Comparison of ENCODE assay signal across 23 cellular contexts in the genomic region with DNA sequence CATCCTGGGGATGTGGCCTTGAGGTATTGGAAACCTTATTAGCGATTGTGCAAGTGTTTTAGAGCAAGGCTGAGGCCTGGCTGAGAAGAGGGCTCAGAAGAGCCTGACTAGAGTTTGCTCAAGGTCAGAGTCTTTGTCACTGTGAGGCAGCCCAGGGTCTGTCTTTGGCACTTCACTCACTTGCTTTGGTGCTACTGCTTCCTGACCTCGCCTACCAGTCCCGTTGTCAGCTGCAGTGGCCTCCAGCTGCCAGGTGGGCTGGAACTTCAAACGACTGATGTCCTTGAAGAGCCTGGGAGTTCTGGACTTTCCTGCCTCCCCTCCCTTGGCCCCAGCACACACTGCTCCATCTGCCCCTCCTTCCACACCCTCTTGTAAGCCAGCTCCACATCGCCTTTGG.
A peak's percentile ranks its signal among the peaks of the same experiment; 100 is the strongest.
DNase-seq lines count a peak whose midpoint lies in the region; ATAC-seq, FAIRE-seq and TF ChIP-seq lines count a peak whose summit lies in the region.
"Had no signal": no experiment of that assay in that cellular context is flagged by ENCODE, and none has a peak within 500 bp of the region (broad histone marks: within the 10 kb centered on the region; RNA-seq: fewer than 3 reads in every experiment).

No MANE protein-coding gene starts in this region.

- POLR2A ChIA-PET in activated CD8-positive, alpha-beta T cell treated with anti-CD3 and anti-CD28 coated beads for 36 hours (lab: Charles Lee) = no interaction called here
- POLR2A ChIA-PET in activated CD8-positive, alpha-beta T cell treated with anti-CD3 and anti-CD28 coated beads, Interleukin-2, amount 10 ng/mL, durations not matched to agents 7 days and 5 days (lab: Charles Lee) = no interaction called here
- POLR2A ChIA-PET in H1 (lab: Charles Lee; ENCODE audit: partially characterized antibody) = interaction anchor here (0.8 kb wide), 1 partner anchor 15 kb away, joined by 4 read pairs; no protein-coding TSS in a partner anchor

- no peaks in the 10 kb centered on the region for H3K79me1 ChIP-seq in H1 (ENCODE audit: low read depth, low read length)

- FAIRE-seq in H1 (lab: Jason Lieb, UNC) = no peak
- FAIRE-seq: small intestine had no signal

- peak overlapping the region; percentile 36 for H3K27ac Mint-ChIP-seq in activated CD8-positive, alpha-beta T cell treated with anti-CD3 and anti-CD28 coated beads for 36 hours
- H3K27ac Mint-ChIP-seq in activated CD8-positive, alpha-beta T cell treated with anti-CD3 and anti-CD28 coated beads, Interleukin-2, amount 10 ng/mL, durations not matched to agents 7 days and 5 days = no peak overlapping the region
- H3K27ac Mint-ChIP-seq in stimulated activated effector memory CD8-positive, alpha-beta T cell treated with anti-CD3 and anti-CD28 coated beads, Interleukin-12 subunit alpha, Interleukin-12 subunit beta, amount 100 ng/mL, for 72 hours = peak overlapping the region; percentile 92
- H3K27ac Mint-ChIP-seq: activated CD4-positive, alpha-beta T cell treated with anti-CD3 and anti-CD28 coated beads for 36 hours had no signal

- no peak overlapping the region for H3K27ac ChIP-seq in H1 (ENCODE audit: low read depth, low read length)

- peaks cover 21% of the 10 kb centered on the region for H3K4me1 Mint-ChIP-seq in activated CD8-positive, alpha-beta T cell treated with anti-CD3 and anti-CD28 coated beads for 36 hours (ENCODE audit: low read depth)
- peaks cover 31% of the 10 kb centered on the region for H3K4me1 Mint-ChIP-seq in activated CD8-positive, alpha-beta T cell treated with anti-CD3 and anti-CD28 coated beads, Interleukin-2, amount 10 ng/mL, durations not matched to agents 7 days and 5 days (ENCODE audit: low read depth)
- H3K4me1 Mint-ChIP-seq in stimulated activated effector memory CD8-positive, alpha-beta T cell treated with anti-CD3 and anti-CD28 coated beads, Interleukin-12 subunit alpha, Interleukin-12 subunit beta, amount 100 ng/mL, for 72 hours = peaks cover 39% of the 10 kb centered on the region

- H3K9me3 Mint-ChIP-seq in activated CD8-positive, alpha-beta T cell treated with anti-CD3 and anti-CD28 coated beads for 36 hours = no peaks in the 10 kb centered on the region
- H3K9me3 Mint-ChIP-seq in activated CD8-positive, alpha-beta T cell treated with anti-CD3 and anti-CD28 coated beads, Interleukin-2, amount 10 ng/mL, durations not matched to agents 7 days and 5 days (ENCODE audit: insufficient read depth) = peaks cover 3% of the 10 kb centered on the region
- H3K9me3 Mint-ChIP-seq in stimulated activated effector memory CD8-positive, alpha-beta T cell treated with anti-CD3 and anti-CD28 coated beads, Interleukin-12 subunit alpha, Interleukin-12 subunit beta, amount 100 ng/mL, for 72 hours = no peaks in the 10 kb centered on the region
- H3K9me3 Mint-ChIP-seq: CD8-positive, alpha-beta memory T cell; naive B cell had no signal

- H2AK5ac ChIP-seq in H1 (ENCODE audit: low read depth, low read length) = no peak overlapping the region

- intact Hi-C loops in activated CD8-positive, alpha-beta T cell treated with anti-CD3 and anti-CD28 coated beads for 36 hours (cut with micrococcal nuclease) = no loop called here

- peak overlapping the region; percentile 82; the same call in 1 of the 2 replicates for H2BK12ac ChIP-seq in H1 (ENCODE audit: low read depth, low read length)

- TF ChIP-seq CTCF in activated CD8-positive, alpha-beta T cell treated with anti-CD3 and anti-CD28 coated beads for 36 hours (IDR thresholded peaks at IDR 0.05) = no peak
- no peak for TF ChIP-seq CTCF in NB4 (IDR thresholded peaks at IDR 0.05; ENCODE audit: low read depth, low read length)
- TF ChIP-seq CTCF in H1 (IDR thresholded peaks at IDR 0.05; ENCODE audit: control extremely low read depth in 1 of 3, insufficient read depth in 1 of 3, low read depth in 1 of 3, low read length in 3 of 3) = no peak

- no peak overlapping the region for H3K18ac ChIP-seq in H1 (ENCODE audit: extremely low read depth, low read length)

- H3K27me3 ChIP-seq in H1 (replicated peaks in 1 of 4; ENCODE audit: control insufficient read depth in 3 of 4, extremely low read depth in 1 of 4, insufficient read depth in 3 of 4, low read length in 3 of 4) = no peaks in the 10 kb centered on the region

- H3K23me2 ChIP-seq in H1 (ENCODE audit: low read depth, low read length) = peaks cover 6% of the 10 kb centered on the region; the same call in 1 of the 2 replicates

- H3K36me3 Mint-ChIP-seq in activated CD8-positive, alpha-beta T cell treated with anti-CD3 and anti-CD28 coated beads for 36 hours (ENCODE audit: low read depth) = no peaks in the 10 kb centered on the region
- H3K36me3 Mint-ChIP-seq in activated CD8-positive, alpha-beta T cell treated with anti-CD3 and anti-CD28 coated beads, Interleukin-2, amount 10 ng/mL, durations not matched to agents 7 days and 5 days (ENCODE audit: low read depth) = peaks cover 4% of the 10 kb centered on the region
- no peaks in the 10 kb centered on the region for H3K36me3 Mint-ChIP-seq in stimulated activated effector memory CD8-positive, alpha-beta T cell treated with anti-CD3 and anti-CD28 coated beads, Interleukin-12 subunit alpha, Interleukin-12 subunit beta, amount 100 ng/mL, for 72 hours
- H3K36me3 Mint-ChIP-seq: naive B cell had no signal

- no peak overlapping the region for H3K4ac ChIP-seq in H1 (replicated peaks; ENCODE audit: insufficient read length, low read depth, low read length)

- TF ChIP-seq RAD21 in H1 (IDR thresholded peaks at IDR 0.05 in 1 of 2, conservative IDR thresholded peaks at IDR 0.05 in 1 of 2; ENCODE audit: low read depth in 2 of 2, low read length in 2 of 2) = no peak

- H3K23ac ChIP-seq in H1 (ENCODE audit: insufficient read length) = no peak overlapping the region

- H3K4me3 Mint-ChIP-seq in activated CD8-positive, alpha-beta T cell treated with anti-CD3 and anti-CD28 coated beads for 36 hours = no peak overlapping the region
- no peak overlapping the region for H3K4me3 Mint-ChIP-seq in activated CD8-positive, alpha-beta T cell treated with anti-CD3 and anti-CD28 coated beads, Interleukin-2, amount 10 ng/mL, durations not matched to agents 7 days and 5 days
- no peak overlapping the region for H3K4me3 Mint-ChIP-seq in stimulated activated effector memory CD8-positive, alpha-beta T cell treated with anti-CD3 and anti-CD28 coated beads, Interleukin-12 subunit alpha, Interleukin-12 subunit beta, amount 100 ng/mL, for 72 hours
- H3K4me3 Mint-ChIP-seq: activated CD4-positive, alpha-beta T cell treated with anti-CD3 and anti-CD28 coated beads for 36 hours; naive B cell had no signal

- no peak overlapping the region for H2BK120ac ChIP-seq in H1 (replicated peaks; ENCODE audit: low read depth, low read length)

- no peak for ATAC-seq in activated CD8-positive, alpha-beta T cell treated with anti-CD3 and anti-CD28 coated beads for 36 hours
- ATAC-seq in activated CD8-positive, alpha-beta T cell treated with anti-CD3 and anti-CD28 coated beads, Interleukin-2, amount 10 ng/mL, durations not matched to agents 7 days and 5 days = no peak
- ATAC-seq in stimulated activated effector memory CD8-positive, alpha-beta T cell treated with anti-CD3 and anti-CD28 coated beads, Interleukin-12 subunit alpha, Interleukin-12 subunit beta, amount 100 ng/mL, for 72 hours = no peak
- ATAC-seq: activated CD4-positive, alpha-beta T cell treated with anti-CD3 and anti-CD28 coated beads for 36 hours; Panc1 had no signal

- no peaks in the 10 kb centered on the region for H3K36me3 ChIP-seq in H1 (ENCODE audit: control insufficient read depth in 2 of 4, insufficient read depth in 4 of 4, low read length in 3 of 4)

- DNase-seq in activated CD8-positive, alpha-beta T cell treated with anti-CD3 and anti-CD28 coated beads for 36 hours = no peak
- DNase-seq in activated CD8-positive, alpha-beta T cell treated with anti-CD3 and anti-CD28 coated beads, Interleukin-2, amount 10 ng/mL, durations not matched to agents 7 days and 5 days = no peak
- DNase-seq in NB4 (ENCODE audit: low read depth) (peak; percentile 6), H1 (ENCODE audit: low read depth in 1 of 2, low spot score in 2 of 2) (no peak), A172 (ENCODE audit: low spot score) (no peak), NCI-H524 (lab: John Stamatoyannopoulos, UW) (no peak), NCI-H2029 treated with DMSO at 0.1 percent for 48 hours (lab: John Stamatoyannopoulos, UW) (no peak)
- DNase-seq in stimulated activated effector memory CD8-positive, alpha-beta T cell treated with anti-CD3 and anti-CD28 coated beads, Interleukin-12 subunit alpha, Interleukin-12 subunit beta, amount 100 ng/mL, for 72 hours (ENCODE audit: low spot score in 2 of 2) = peak in 1 of 2 donors; percentile 47
- DNase-seq: activated CD4-positive, alpha-beta T cell treated with anti-CD3 and anti-CD28 coated beads for 36 hours; activated naive CD4-positive, alpha-beta T cell; activated T-cell treated with anti-CD3 and anti-CD28 coated beads for 4 hours; anterior cingulate cortex; CD8-positive, alpha-beta memory T cell; central memory CD4-positive, alpha-beta T cell; DMS79; HCEC 1CT; naive B cell; NCI-H1105 treated with DMSO at 0.1 percent for 48 hours; NCI-H2171; NCI-H774; small intestine; stimulated activated CD4-positive, alpha-beta T cell treated with anti-CD3 and anti-CD28 coated beads, Interleukin-4, amount 100 ng/mL, for 4 hours had no signal

- H3K4me3 ChIP-seq in NB4 (ENCODE audit: low read depth, low read length) (no peak overlapping the region), H1 (ENCODE audit: extremely low read depth in 1 of 4, insufficient read depth in 2 of 4, low read depth in 3 of 4, low read length in 4 of 4) (no peak overlapping the region)

- no peak for TF ChIP-seq POLR2A in NB4 (IDR thresholded peaks at IDR 0.05; ENCODE audit: extremely low read depth, insufficient read length)
- TF ChIP-seq POLR2A in H1 (IDR thresholded peaks at IDR 0.05; ENCODE audit: control extremely low read depth in 1 of 2, low read depth in 2 of 2, low read length in 2 of 2) = no peak

- TF ChIP-seq EP300 in H1 (IDR thresholded peaks at IDR 0.05; ENCODE audit: borderline replicate concordance in 1 of 2, low read depth in 2 of 2, low read length in 2 of 2) = no peak

- peak overlapping the region; percentile 35; the same call in 1 of the 2 replicates for H2BK20ac ChIP-seq in H1 (ENCODE audit: low read length)

- H4K5ac ChIP-seq in H1 (ENCODE audit: insufficient read length, low read depth, low read length) = no peak overlapping the region

- H3K9me3 ChIP-seq in H1 (ENCODE audit: insufficient read depth in 2 of 2, low read depth in 1 of 2, low read length in 1 of 2) = no peaks in the 10 kb centered on the region

- no peak overlapping the region for H3K14ac ChIP-seq in H1 (ENCODE audit: insufficient read length)

- H4K8ac ChIP-seq in H1 (ENCODE audit: extremely low read depth, insufficient read depth, low read length) = no peak overlapping the region

- H2AFZ ChIP-seq in H1 (ENCODE audit: low read length) = no peak overlapping the region

- H3K56ac ChIP-seq in H1 (replicated peaks; ENCODE audit: insufficient read length, low read depth, low read length) = no peak overlapping the region

- H4K20me1 ChIP-seq in H1 (replicated peaks in 1 of 2; ENCODE audit: control insufficient read depth in 1 of 2, insufficient read depth in 2 of 2, low read length in 2 of 2) = no peaks in the 10 kb centered on the region

- CTCF ChIA-PET in activated CD8-positive, alpha-beta T cell treated with anti-CD3 and anti-CD28 coated beads for 36 hours (lab: Charles Lee) = interaction anchor here (0.9 kb wide), 1 partner anchor 34 kb away, joined by 3 read pairs; no protein-coding TSS in a partner anchor
- CTCF ChIA-PET in activated CD8-positive, alpha-beta T cell treated with anti-CD3 and anti-CD28 coated beads, Interleukin-2, amount 10 ng/mL, durations not matched to agents 7 days and 5 days (lab: Charles Lee) = interaction anchor here (1.2 kb wide), 1 partner anchor 99 kb away, joined by 5 read pairs; no protein-coding TSS in a partner anchor
- CTCF ChIA-PET in H1 (lab: Charles Lee; ENCODE audit: partially characterized antibody) = interaction anchor here (3.6 kb wide), 1 partner anchor 227 kb away, joined by 21 read pairs; a partner anchor contains a TSS

- H2BK5ac ChIP-seq in H1 (ENCODE audit: low read depth, low read length) = 0 out of 2 replicates have a peak overlapping the region, but pooled peaks have one; percentile 35

- no peak overlapping the region for H4K91ac ChIP-seq in H1 (replicated peaks; ENCODE audit: insufficient read length, low read length)

- no peak overlapping the region for H3K9ac ChIP-seq in H1 (replicated peaks in 1 of 4; ENCODE audit: extremely low read depth in 1 of 4, low read depth in 3 of 4, low read length in 3 of 4)

- H3K79me2 ChIP-seq in H1 (ENCODE audit: control insufficient read depth in 1 of 2, insufficient read depth in 2 of 2, low read length in 2 of 2) = no peaks in the 10 kb centered on the region

- H2BK15ac ChIP-seq in H1 (ENCODE audit: low read length) = no peak overlapping the region; the same call in 1 of the 2 replicates

- no peak overlapping the region for H3K4me2 ChIP-seq in H1 (ENCODE audit: insufficient read depth in 1 of 2, low read depth in 2 of 2, low read length in 2 of 2)

- WGBS in H1 (ENCODE audit: extremely low coverage in 1 of 2, insufficient coverage in 1 of 2, insufficient read length in 1 of 2, insufficient replicate concordance in 2 of 2, low coverage in 1 of 2, low lambda C conversion rate in 2 of 2, missing lambda C conversion rate in 1 of 2), 2 experiments = 98% methylated on average over 5 of the region's 5 CpGs; no CpG with 5 or more reads in 1 of the 2 experiments

- H3K4me1 ChIP-seq in H1 (replicated peaks in 1 of 4; ENCODE audit: control insufficient read depth in 3 of 4, insufficient read depth in 4 of 4, low read length in 3 of 4) = peaks cover 0 to 7% (median 4%) of the 10 kb centered on the region in 4 experiments; a peak in 4 of 7 replicates

- H3K27me3 Mint-ChIP-seq in activated CD8-positive, alpha-beta T cell treated with anti-CD3 and anti-CD28 coated beads for 36 hours = no peaks in the 10 kb centered on the region
- no peaks in the 10 kb centered on the region for H3K27me3 Mint-ChIP-seq in activated CD8-positive, alpha-beta T cell treated with anti-CD3 and anti-CD28 coated beads, Interleukin-2, amount 10 ng/mL, durations not matched to agents 7 days and 5 days (ENCODE audit: low read depth)
- H3K27me3 Mint-ChIP-seq: activated CD4-positive, alpha-beta T cell treated with anti-CD3 and anti-CD28 coated beads for 36 hours; CD8-positive, alpha-beta memory T cell; naive B cell had no signal
